Comparison of ENCODE assay signal across 12 cellular contexts in genomic region chr13:33281951-33282595, GRCh38. TPM values are rescaled to one million over a fixed set of nuclear protein-coding genes. Genes with fewer than 3 reads are reported as not detected.
DNase-seq lines count a peak whose midpoint lies in the region; ATAC-seq and TF ChIP-seq lines count a peak whose summit lies in the region.
"Had no signal": no experiment of that assay in that cellular context is flagged by ENCODE, and none has a peak within 500 bp of the region (broad histone marks: within the 10 kb centered on the region; RNA-seq: fewer than 3 reads in every experiment).

No MANE protein-coding gene starts in this region.

- H3K36me3 ChIP-seq in prostate gland: no peaks in the 10 kb centered on the region

- no peaks in the 10 kb centered on the region for H3K9me3 ChIP-seq in prostate gland

- no peaks in the 10 kb centered on the region for H3K27me3 ChIP-seq in prostate gland (replicated peaks; ENCODE audit: insufficient read depth)

- WGBS in prostate gland: 90% methylated on average over 2 of the region's 2 CpGs

- no peak for TF ChIP-seq POLR2A in prostate gland (IDR thresholded peaks at IDR 0.05)

- intact Hi-C loops in prostate gland (cut with DNase I): loop anchor here (10.0 kb wide), 1 partner anchor 443 kb away; no protein-coding TSS in a partner anchor

- no peak for TF ChIP-seq CTCF in fibroblast of pulmonary artery (IDR thresholded peaks at IDR 0.05; ENCODE audit: low read length, missing control alignments)
- TF ChIP-seq CTCF in prostate gland (IDR thresholded peaks at IDR 0.05): no peak
- no peak for TF ChIP-seq CTCF in GM20000 (IDR thresholded peaks at IDR 0.05; ENCODE audit: extremely low read depth, missing control alignments)

- peak; percentile 87 for DNase-seq in EH (ENCODE audit: low read depth)
- DNase-seq in fibroblast of pulmonary artery (ENCODE audit: low read depth): peak; percentile 41
- DNase-seq in renal cortical epithelial cell (ENCODE audit: low read depth): peak; percentile 75
- no peak for DNase-seq in prostate gland (ENCODE audit: low spot score)
- no peak for DNase-seq in activated effector memory CD4-positive, alpha-beta T cell treated with anti-CD3 and anti-CD28 coated beads, Interleukin-2, amount 50 U/mL, for 16 hours
- no peak for DNase-seq in GM20000 (ENCODE audit: low spot score)
- DNase-seq: activated CD4-positive, alpha-beta memory T cell treated with anti-CD3 and anti-CD28 coated beads for 36 hours; DMS 273 treated with DMSO at 0.1 percent for 48 hours; NCI-H446 had no signal

- no peaks in the 10 kb centered on the region for H3K4me1 ChIP-seq in prostate gland (replicated peaks)

- H3K4me3 ChIP-seq in fibroblast of pulmonary artery (replicated peaks; ENCODE audit: low read depth, low read length): no peak overlapping the region
- H3K4me3 ChIP-seq in prostate gland: no peak overlapping the region

- H3K27ac ChIP-seq in prostate gland: no peak overlapping the region
- H3K27ac ChIP-seq: KMS-11 had no signal

- ATAC-seq in SK-N-SH treated with all-trans-retinoic acid at 6 μM for 48 hours (no peak), GM21515 (IDR thresholded peaks at IDR 0.05; ENCODE audit: unreplicated experiment) (no peak)

TF ChIP-seq in SK-N-SH treated with all-trans-retinoic acid at 6 μM for 48 hours, 23 proteins besides CTCF, POLR2A, EP300 and RAD21:
- TF ChIP-seq SNAI2 (CRISPR knock-in tag; IDR thresholded peaks at IDR 0.05) (no peak), CREB5 (CRISPR knock-in tag; IDR thresholded peaks at IDR 0.05; ENCODE audit: low read depth) (peak; percentile 35; the same call in 1 of the 2 replicates), ZFP30 (CRISPR knock-in tag; IDR thresholded peaks at IDR 0.05) (peak; percentile 27; the same call in 1 of the 2 replicates), ARNTL (CRISPR knock-in tag; IDR thresholded peaks at IDR 0.05; ENCODE audit: borderline replicate concordance, low read depth) (no peak)

RNA-seq across cellular contexts. Expression of gene STARD13, which starts 3.5 kb away (rescaled TPM):
- total RNA-seq in renal cortical epithelial cell (11.6 and 53.2 TPM in 2 replicates), prostate gland (10 to 100 TPM; 27.4 to 31.1 TPM)

Comparison
In these comparisons a context has a peak if more than half of its experiments do, and no peak if none do; other contexts are left out.
1. DNase-seq: peak in EH (single experiment), fibroblast of pulmonary artery (single experiment) and renal cortical epithelial cell (single experiment); none in prostate gland (single experiment), activated effector memory CD4-positive, alpha-beta T cell treated with anti-CD3 and anti-CD28 coated beads, Interleukin-2, amount 50 U/mL, for 16 hours (single experiment) and GM20000 (single experiment).